ENCODE assay signal across 9 cellular contexts in genomic region chr17:55295411-55296170, GRCh38. TPM values are rescaled to one million over a fixed set of nuclear protein-coding genes. Genes with fewer than 3 reads are reported as not detected.
DNase-seq lines count a peak whose midpoint lies in the region; ATAC-seq and TF ChIP-seq lines count a peak whose summit lies in the region.
"Had no signal": no experiment of that assay in that cellular context is flagged by ENCODE, and none has a peak within 500 bp of the region (broad histone marks: within the 10 kb centered on the region; RNA-seq: fewer than 3 reads in every experiment).

No MANE protein-coding gene starts in this region.

- H3K79me1 ChIP-seq in H9 (ENCODE audit: insufficient read depth, low read depth, low read length, poor library complexity, severe bottlenecking) = no peaks in the 10 kb centered on the region

- no peaks in the 10 kb centered on the region for H3K23me2 ChIP-seq in H9 (ENCODE audit: insufficient read length, low read depth, low read length, poor library complexity, severe bottlenecking)

- H3K9me3 ChIP-seq in H9 (ENCODE audit: control insufficient read depth, low read depth, low read length) (no peaks in the 10 kb centered on the region), adrenal gland (replicated peaks in 1 of 3) (no peaks in the 10 kb centered on the region), right cardiac atrium (ENCODE audit: control insufficient read depth, low read length) (no peaks in the 10 kb centered on the region), smooth muscle cell (replicated peaks; ENCODE audit: low read depth) (no peaks in the 10 kb centered on the region)

- no peak overlapping the region for H4K5ac ChIP-seq in H9 (ENCODE audit: insufficient read length, low read depth, low read length)

- H3K56ac ChIP-seq in H9 (ENCODE audit: insufficient read length, low read depth, low read length) = no peak overlapping the region

- H3K9me3 Mint-ChIP-seq in H9 = peaks cover 0 to 3% of the 10 kb centered on the region in 2 experiments; a peak in 1 of 5 replicates

- no peak overlapping the region for H3K27ac ChIP-seq in H9 (ENCODE audit: insufficient read length, low read depth, low read length)
- peak overlapping the region; percentile 44 to 84 (median 70) for H3K27ac ChIP-seq in adrenal gland
- peak overlapping the region; percentile 2 for H3K27ac ChIP-seq in right cardiac atrium (ENCODE audit: low read length)
- no peak overlapping the region for H3K27ac ChIP-seq in smooth muscle cell (ENCODE audit: low read depth)
- H3K27ac ChIP-seq: epithelial cell of prostate had no signal

- TF ChIP-seq CTCF in H9 (conservative IDR thresholded peaks at IDR 0.05) (peak; percentile 80), adrenal gland (IDR thresholded peaks at IDR 0.05) (peak; percentile 57 to 90 (median 86)), smooth muscle cell (IDR thresholded peaks at IDR 0.05; ENCODE audit: borderline replicate concordance, insufficient read depth, poor library complexity, severe bottlenecking) (peak; percentile 70)

- H2AK5ac ChIP-seq in H9 (ENCODE audit: insufficient read length, low read length) = no peak overlapping the region

- ATAC-seq in right cardiac atrium (peak; percentile 86 to 89), GM18870 (IDR thresholded peaks at IDR 0.05; ENCODE audit: unreplicated experiment) (no peak)

- H2BK12ac ChIP-seq in H9 (ENCODE audit: insufficient read length, low read depth, low read length) = no peak overlapping the region

- no peaks in the 10 kb centered on the region for H3K36me3 Mint-ChIP-seq in H9 (ENCODE audit: insufficient read depth in 1 of 3, low read depth in 3 of 3)

- H3K4me1 Mint-ChIP-seq in H9 = no peaks in the 10 kb centered on the region

- no peak overlapping the region for H3T11ph ChIP-seq in H9 (ENCODE audit: low read length)

- H4K91ac ChIP-seq in H9 (ENCODE audit: insufficient read length, low read depth, low read length) = no peak overlapping the region

- H4K20me1 ChIP-seq in H9 (ENCODE audit: control insufficient read depth, insufficient read depth, insufficient read length) = no peaks in the 10 kb centered on the region
- no peaks in the 10 kb centered on the region for H4K20me1 ChIP-seq in smooth muscle cell (ENCODE audit: low read depth)

- H3F3A ChIP-seq in smooth muscle cell (ENCODE audit: low read depth) = no peaks in the 10 kb centered on the region

- no peak overlapping the region for H2BK120ac ChIP-seq in H9 (ENCODE audit: low read depth, low read length, poor library complexity, severe bottlenecking)

- H3K4ac ChIP-seq in H9 (ENCODE audit: low read depth, low read length) = no peak overlapping the region

- no peaks in the 10 kb centered on the region; the same call in 1 of the 2 replicates for H3K27me3 Mint-ChIP-seq in H9 (ENCODE audit: low read depth)

- no peak overlapping the region for H3K14ac ChIP-seq in H9 (ENCODE audit: insufficient read depth, low read length)

- no peak overlapping the region for H2BK5ac ChIP-seq in H9 (ENCODE audit: insufficient read length, low read length)

- intact Hi-C loops in adrenal gland (cut with DNase I) = no loop called here
- intact Hi-C loops in right cardiac atrium (cut with DNase I) = no loop called here

- H3K9ac ChIP-seq in H9 (ENCODE audit: extremely low read depth, insufficient read length, low read length) = no peak overlapping the region
- no peak overlapping the region for H3K9ac ChIP-seq in smooth muscle cell (ENCODE audit: low read depth)

- H3K4me2 ChIP-seq in H9 (ENCODE audit: insufficient read depth, insufficient read length, low read length) = no peak overlapping the region
- H3K4me2 ChIP-seq in smooth muscle cell = no peak overlapping the region

- DNase-seq in GDM1 (lab: John Stamatoyannopoulos, UW) = peak; percentile 24
- DNase-seq in H9 = peak; percentile 79
- peak; percentile 57 for DNase-seq in M059J (ENCODE audit: low read depth)
- DNase-seq in SW480 (ENCODE audit: low spot score) = peak; percentile 40
- peak; percentile 70 to 89 (median 79) for DNase-seq in adrenal gland
- peak in 2 of 3 donors; percentile 49 to 60 for DNase-seq in right cardiac atrium
- DNase-seq in smooth muscle cell (lab: John Stamatoyannopoulos, UW; ENCODE audit: unreplicated experiment) = no peak

- peak in 1 of 2 donors; percentile 47 for TF ChIP-seq POLR2A in adrenal gland (IDR thresholded peaks at IDR 0.05)

- no peak overlapping the region for H3K4me3 Mint-ChIP-seq in H9

- no peak overlapping the region for H4K8ac ChIP-seq in H9 (replicated peaks; ENCODE audit: insufficient read length, low read depth, low read length)

- H3K36me3 ChIP-seq in adrenal gland (replicated peaks in 1 of 2) (no peaks in the 10 kb centered on the region), smooth muscle cell (ENCODE audit: low read depth) (no peaks in the 10 kb centered on the region)

- H3K79me2 ChIP-seq in H9 (ENCODE audit: insufficient read depth, low read length) = no peaks in the 10 kb centered on the region
- no peaks in the 10 kb centered on the region for H3K79me2 ChIP-seq in smooth muscle cell (ENCODE audit: low read depth)

- H2AFZ ChIP-seq in H9 (ENCODE audit: low read length) (no peak overlapping the region), smooth muscle cell (ENCODE audit: low read depth) (no peak overlapping the region)

- H2BK15ac ChIP-seq in H9 (ENCODE audit: low read depth, low read length) = no peak overlapping the region

- H3K18ac ChIP-seq in H9 (ENCODE audit: insufficient read length, low read depth, low read length) = no peak overlapping the region

- H3K27me3 ChIP-seq in H9 (ENCODE audit: insufficient read depth, low read length) = no peaks in the 10 kb centered on the region
- no peaks in the 10 kb centered on the region for H3K27me3 ChIP-seq in adrenal gland
- H3K27me3 ChIP-seq in right cardiac atrium (ENCODE audit: control insufficient read depth, insufficient read depth) = no peaks in the 10 kb centered on the region
- H3K27me3 ChIP-seq in smooth muscle cell (ENCODE audit: low read depth) = no peaks in the 10 kb centered on the region

- H3K4me1 ChIP-seq in H9 (ENCODE audit: insufficient read depth, low read length) (no peaks in the 10 kb centered on the region), adrenal gland (replicated peaks in 1 of 2) (peaks cover 0 to 20% of the 10 kb centered on the region in 2 donors), right cardiac atrium (ENCODE audit: control insufficient read depth, insufficient read depth, low read length) (no peaks in the 10 kb centered on the region), smooth muscle cell (ENCODE audit: low read depth) (no peaks in the 10 kb centered on the region)

- H3K4me3 ChIP-seq in adrenal gland = no peak overlapping the region
- no peak overlapping the region for H3K4me3 ChIP-seq in right cardiac atrium (ENCODE audit: low read length)
- H3K4me3 ChIP-seq in smooth muscle cell = no peak overlapping the region

- no CpG with 5 or more reads among the region's 10 CpGs for WGBS in H9 (ENCODE audit: extremely low coverage, insufficient read length, low lambda C conversion rate)
- WGBS in adrenal gland, 4 donors = 18 to 28% (median 21%) methylated on average over 10 of the region's 10 CpGs
- 31% methylated on average over 10 of the region's 10 CpGs for whole genome bisulfite sequencing in right cardiac atrium
- 69% methylated on average over 10 of the region's 10 CpGs for WGBS in smooth muscle cell (ENCODE audit: low lambda C conversion rate)

- H3K23ac ChIP-seq in H9 (ENCODE audit: insufficient read length, low read depth, low read length) = no peak overlapping the region

- peak overlapping the region in 1 of 3 experiments; percentile 78; a peak in 1 of 7 replicates for H3K27ac Mint-ChIP-seq in H9

- no peak overlapping the region for H2BK20ac ChIP-seq in H9 (ENCODE audit: low read depth, low read length, poor library complexity, severe bottlenecking)

RNA-seq across cellular contexts. Expression of gene HLF, which starts 30.8 kb away (rescaled TPM):
- 0.17 and 0.44 TPM in 2 replicates for total RNA-seq in H9 (2021)
- 4.4 and 5.3 TPM in 2 replicates for total RNA-seq in M059J (2014; rRNA removed; shearing (Covaris generic))
- 10 to 100 TPM; 15.0 to 74.3 (median 34.3) TPM for total RNA-seq in adrenal gland
- polyA plus RNA-seq in adrenal gland = 10 to 100 TPM in 1 of 3 donors, 1 to 10 TPM in 2; 8.8 to 15.0 (median 9.7) TPM
- 10 to 100 TPM; 35.6 to 56.6 (median 49.7) TPM for total RNA-seq in right cardiac atrium
- 17.0 TPM for polyA plus RNA-seq in right cardiac atrium
- not detected in 2 replicates for total RNA-seq in smooth muscle cell
- 0.19 TPM in 1 of 2 replicates, not detected in the other for polyA plus RNA-seq in smooth muscle cell

Comparison
In these comparisons a context has a peak if more than half of its experiments do, and no peak if none do; other contexts are left out.
1. H3K27ac ChIP-seq: peak in adrenal gland (5 of 5) and right cardiac atrium (single experiment); none in H9 (single experiment) and smooth muscle cell (single experiment).
2. Peak in every context shown above with its lines, with median percentiles within 50 percentile points of each other: CTCF ChIP-seq.